ENCODE assay signal across 18 cellular contexts in the genomic region with DNA sequence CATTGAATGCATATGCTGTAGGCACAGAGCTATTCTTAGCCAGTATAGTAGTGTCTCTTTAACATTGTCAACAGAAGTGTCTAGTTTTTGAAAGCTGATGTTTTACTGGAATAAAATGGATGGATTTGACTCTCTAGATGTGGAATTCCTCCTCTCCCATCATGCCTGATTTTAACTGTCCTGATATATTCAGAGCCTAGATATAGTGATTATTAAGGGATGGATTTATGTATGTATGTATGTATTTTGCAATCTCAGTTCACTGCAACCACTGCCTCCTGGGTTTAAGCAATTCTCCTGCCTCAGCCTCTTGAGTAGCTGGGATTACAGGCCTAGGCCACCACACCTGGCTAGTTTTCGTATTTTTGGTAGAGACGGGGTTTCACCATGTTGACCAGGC.
DNase-seq lines count a peak whose midpoint lies in the region; ATAC-seq and TF ChIP-seq lines count a peak whose summit lies in the region.
"Had no signal": no experiment of that assay in that cellular context is flagged by ENCODE, and none has a peak within 500 bp of the region (broad histone marks: within the 10 kb centered on the region; RNA-seq: fewer than 3 reads in every experiment).

No MANE protein-coding gene starts in this region.

- no peaks in the 10 kb centered on the region for H4K20me1 ChIP-seq in GM23338 (replicated peaks; ENCODE audit: insufficient read depth)
- no peaks in the 10 kb centered on the region for H4K20me1 ChIP-seq in smooth muscle cell (ENCODE audit: low read depth)
- H4K20me1 ChIP-seq in H9 (ENCODE audit: control insufficient read depth, insufficient read depth, insufficient read length), result no peaks in the 10 kb centered on the region
- H4K20me1 ChIP-seq: BLaER1 treated with 17β-estradiol and CSF1 and Interleukin-3, amounts not matched to agents 10 nM and 100 nM had no signal

- H2BK20ac ChIP-seq in H9 (ENCODE audit: low read depth, low read length, poor library complexity, severe bottlenecking), result no peak overlapping the region

- H2AK5ac ChIP-seq in H9 (ENCODE audit: insufficient read length, low read length), result no peak overlapping the region

- no peak overlapping the region for H4K8ac ChIP-seq in H9 (replicated peaks; ENCODE audit: insufficient read length, low read depth, low read length)

- H3K27me3 ChIP-seq in GM23338 (ENCODE audit: insufficient read depth) (no peaks in the 10 kb centered on the region), smooth muscle cell (ENCODE audit: low read depth) (no peaks in the 10 kb centered on the region), H9 (ENCODE audit: insufficient read depth, low read length) (no peaks in the 10 kb centered on the region)
- H3K27me3 ChIP-seq: BLaER1 treated with 17β-estradiol and CSF1 and Interleukin-3, amounts not matched to agents 10 nM and 100 nM had no signal

- H3K27ac Mint-ChIP-seq in GM23338, result peak overlapping the region; percentile 65; the same call in 1 of the 2 replicates
- no peak overlapping the region for H3K27ac Mint-ChIP-seq in H9
- H3K27ac Mint-ChIP-seq in stimulated activated effector memory CD8-positive, alpha-beta T cell treated with anti-CD3 and anti-CD28 coated beads, Interleukin-12 subunit alpha, Interleukin-12 subunit beta, amount 100 ng/mL, for 72 hours, result no peak overlapping the region
- H3K27ac Mint-ChIP-seq: B cell; CD8-positive, alpha-beta T cell; IgD-negative memory B cell had no signal

- H3K18ac ChIP-seq in H9 (ENCODE audit: insufficient read length, low read depth, low read length), result no peak overlapping the region

- H3K9ac ChIP-seq in smooth muscle cell (ENCODE audit: low read depth) (no peak overlapping the region), H9 (ENCODE audit: extremely low read depth, insufficient read length, low read length) (no peak overlapping the region)
- H3K9ac ChIP-seq: BLaER1 treated with 17β-estradiol and CSF1 and Interleukin-3, amounts not matched to agents 10 nM and 100 nM had no signal

- no peaks in the 10 kb centered on the region for H3K27me3 Mint-ChIP-seq in GM23338 (ENCODE audit: insufficient read depth, low read depth, poor library complexity)
- H3K27me3 Mint-ChIP-seq in H9 (ENCODE audit: low read depth), result no peaks in the 10 kb centered on the region
- H3K27me3 Mint-ChIP-seq: B cell, IgD-negative memory B cell had no signal

- H3K9me3 Mint-ChIP-seq in GM23338, result no peaks in the 10 kb centered on the region
- H3K9me3 Mint-ChIP-seq in H9, result no peaks in the 10 kb centered on the region
- peaks cover 15% of the 10 kb centered on the region for H3K9me3 Mint-ChIP-seq in stimulated activated effector memory CD8-positive, alpha-beta T cell treated with anti-CD3 and anti-CD28 coated beads, Interleukin-12 subunit alpha, Interleukin-12 subunit beta, amount 100 ng/mL, for 72 hours
- H3K9me3 Mint-ChIP-seq: IgD-negative memory B cell had no signal

- H3K56ac ChIP-seq in H9 (ENCODE audit: insufficient read length, low read depth, low read length), result no peak overlapping the region

- TF ChIP-seq CTCF in GM23338 (conservative IDR thresholded peaks at IDR 0.05; ENCODE audit: low read depth in 2 of 2) (no peak), foreskin fibroblast (IDR thresholded peaks at IDR 0.05; ENCODE audit: low read depth, low read length) (no peak), smooth muscle cell (IDR thresholded peaks at IDR 0.05; ENCODE audit: borderline replicate concordance, insufficient read depth, poor library complexity, severe bottlenecking) (no peak), H9 (conservative IDR thresholded peaks at IDR 0.05) (no peak)

- H3K79me2 ChIP-seq in GM23338 (replicated peaks; ENCODE audit: insufficient read depth) (no peaks in the 10 kb centered on the region), smooth muscle cell (ENCODE audit: low read depth) (no peaks in the 10 kb centered on the region), H9 (ENCODE audit: insufficient read depth, low read length) (no peaks in the 10 kb centered on the region)

- no peak overlapping the region for H2BK12ac ChIP-seq in H9 (ENCODE audit: insufficient read length, low read depth, low read length)

- H3K14ac ChIP-seq in H9 (ENCODE audit: insufficient read depth, low read length), result no peak overlapping the region

- H3F3A ChIP-seq in GM23338 (replicated peaks; ENCODE audit: low read depth), result no peaks in the 10 kb centered on the region
- no peaks in the 10 kb centered on the region for H3F3A ChIP-seq in smooth muscle cell (ENCODE audit: low read depth)

- 91% methylated on average over 2 of the region's 2 CpGs for WGBS in smooth muscle cell (ENCODE audit: low lambda C conversion rate)
- WGBS in H9 (ENCODE audit: extremely low coverage, insufficient read length, low lambda C conversion rate), result no CpG with 5 or more reads among the region's 2 CpGs

- H4K91ac ChIP-seq in H9 (ENCODE audit: insufficient read length, low read depth, low read length), result no peak overlapping the region

- H3K79me1 ChIP-seq in H9 (ENCODE audit: insufficient read depth, low read depth, low read length, poor library complexity, severe bottlenecking), result no peaks in the 10 kb centered on the region

- H2BK5ac ChIP-seq in H9 (ENCODE audit: insufficient read length, low read length), result no peak overlapping the region

- H3K36me3 Mint-ChIP-seq in GM23338 (ENCODE audit: low read depth) (no peaks in the 10 kb centered on the region), H9 (ENCODE audit: insufficient read depth in 1 of 3, low read depth in 3 of 3) (no peaks in the 10 kb centered on the region)
- H3K36me3 Mint-ChIP-seq in stimulated activated effector memory CD8-positive, alpha-beta T cell treated with anti-CD3 and anti-CD28 coated beads, Interleukin-12 subunit alpha, Interleukin-12 subunit beta, amount 100 ng/mL, for 72 hours, result no peaks in the 10 kb centered on the region
- H3K36me3 Mint-ChIP-seq: CD8-positive, alpha-beta T cell; IgD-negative memory B cell had no signal

- no peak overlapping the region for H3K4me2 ChIP-seq in GM23338
- no peak overlapping the region for H3K4me2 ChIP-seq in smooth muscle cell
- no peak overlapping the region for H3K4me2 ChIP-seq in H9 (ENCODE audit: insufficient read depth, insufficient read length, low read length)
- H3K4me2 ChIP-seq: BLaER1 treated with 17β-estradiol and CSF1 and Interleukin-3, amounts not matched to agents 10 nM and 100 nM had no signal

- H3K4me1 Mint-ChIP-seq in GM23338 (peaks cover 9% of the 10 kb centered on the region; the same call in 2 of the 3 replicates), H9 (no peaks in the 10 kb centered on the region)
- H3K4me1 Mint-ChIP-seq in stimulated activated effector memory CD8-positive, alpha-beta T cell treated with anti-CD3 and anti-CD28 coated beads, Interleukin-12 subunit alpha, Interleukin-12 subunit beta, amount 100 ng/mL, for 72 hours, result no peaks in the 10 kb centered on the region
- H3K4me1 Mint-ChIP-seq: B cell, IgD-negative memory B cell had no signal

- H3K9me2 ChIP-seq in GM23338 (ENCODE audit: insufficient read depth), result no peaks in the 10 kb centered on the region

- no peak overlapping the region for H3K23ac ChIP-seq in H9 (ENCODE audit: insufficient read length, low read depth, low read length)

- H3K23me2 ChIP-seq in H9 (ENCODE audit: insufficient read length, low read depth, low read length, poor library complexity, severe bottlenecking), result no peaks in the 10 kb centered on the region

- no peak overlapping the region for H3T11ph ChIP-seq in H9 (ENCODE audit: low read length)

- H3K4ac ChIP-seq in H9 (ENCODE audit: low read depth, low read length), result no peak overlapping the region

- H3K9me3 ChIP-seq in smooth muscle cell (replicated peaks; ENCODE audit: low read depth) (no peaks in the 10 kb centered on the region), H9 (ENCODE audit: control insufficient read depth, low read depth, low read length) (no peaks in the 10 kb centered on the region)
- H3K9me3 ChIP-seq: BLaER1 treated with 17β-estradiol and CSF1 and Interleukin-3, amounts not matched to agents 10 nM and 100 nM; HAP-1 had no signal

- H2AFZ ChIP-seq in GM23338 (no peak overlapping the region), smooth muscle cell (ENCODE audit: low read depth) (peak overlapping the region; percentile 34), H9 (ENCODE audit: low read length) (no peak overlapping the region)

- H2BK15ac ChIP-seq in H9 (ENCODE audit: low read depth, low read length), result no peak overlapping the region

- no peak overlapping the region for H3K4me3 ChIP-seq in GM23338
- no peak overlapping the region for H3K4me3 ChIP-seq in foreskin fibroblast (ENCODE audit: low read depth in 1 of 2, low read length in 2 of 2)
- no peak overlapping the region for H3K4me3 ChIP-seq in smooth muscle cell
- H3K4me3 ChIP-seq: BLaER1 treated with 17β-estradiol and CSF1 and Interleukin-3, amounts not matched to agents 10 nM and 100 nM; GM12878; HAP-1 had no signal

- H3K4me1 ChIP-seq in GM23338 (ENCODE audit: insufficient read depth) (no peaks in the 10 kb centered on the region), smooth muscle cell (ENCODE audit: low read depth) (peaks cover 7% of the 10 kb centered on the region), H9 (ENCODE audit: insufficient read depth, low read length) (no peaks in the 10 kb centered on the region)
- H3K4me1 ChIP-seq: BLaER1 treated with 17β-estradiol and CSF1 and Interleukin-3, amounts not matched to agents 10 nM and 100 nM; HAP-1 had no signal

- H3K36me3 ChIP-seq in GM23338 (ENCODE audit: insufficient read depth), result no peaks in the 10 kb centered on the region
- H3K36me3 ChIP-seq in smooth muscle cell (ENCODE audit: low read depth), result no peaks in the 10 kb centered on the region
- H3K36me3 ChIP-seq: BLaER1 treated with 17β-estradiol and CSF1 and Interleukin-3, amounts not matched to agents 10 nM and 100 nM; HAP-1 had no signal

- DNase-seq in GM23338 (ENCODE audit: low spot score) (no peak), foreskin fibroblast (peak; percentile 35 to 51), smooth muscle cell (lab: John Stamatoyannopoulos, UW; ENCODE audit: unreplicated experiment) (no peak), H9 (no peak), HuH-7.5 (ENCODE audit: low spot score) (no peak)
- no peak for DNase-seq in stimulated activated effector memory CD8-positive, alpha-beta T cell treated with anti-CD3 and anti-CD28 coated beads, Interleukin-12 subunit alpha, Interleukin-12 subunit beta, amount 100 ng/mL, for 72 hours (ENCODE audit: low spot score in 2 of 2)
- DNase-seq: 8988T; Calu3; CD8-positive, alpha-beta T cell; DMS 273 treated with DMSO at 0.1 percent for 48 hours; DND-41; EL had no signal

- no peak overlapping the region for H2BK120ac ChIP-seq in H9 (ENCODE audit: low read depth, low read length, poor library complexity, severe bottlenecking)

- no peak overlapping the region for H4K5ac ChIP-seq in H9 (ENCODE audit: insufficient read length, low read depth, low read length)

- ATAC-seq in GM23338 (no peak), SK-N-SH treated with all-trans-retinoic acid at 6 μM for 48 hours (peak; percentile 45; the same call in 2 of the 3 replicates)
- no peak for ATAC-seq in stimulated activated effector memory CD8-positive, alpha-beta T cell treated with anti-CD3 and anti-CD28 coated beads, Interleukin-12 subunit alpha, Interleukin-12 subunit beta, amount 100 ng/mL, for 72 hours
- ATAC-seq: CD8-positive, alpha-beta T cell had no signal

- H3K4me3 Mint-ChIP-seq in GM23338, result no peak overlapping the region
- no peak overlapping the region for H3K4me3 Mint-ChIP-seq in H9
- no peak overlapping the region for H3K4me3 Mint-ChIP-seq in stimulated activated effector memory CD8-positive, alpha-beta T cell treated with anti-CD3 and anti-CD28 coated beads, Interleukin-12 subunit alpha, Interleukin-12 subunit beta, amount 100 ng/mL, for 72 hours
- H3K4me3 Mint-ChIP-seq: B cell; CD8-positive, alpha-beta T cell; IgD-negative memory B cell had no signal

- no peak overlapping the region for H3K27ac ChIP-seq in GM23338 (ENCODE audit: low read depth)
- no peak overlapping the region for H3K27ac ChIP-seq in smooth muscle cell (ENCODE audit: low read depth)
- no peak overlapping the region for H3K27ac ChIP-seq in H9 (ENCODE audit: insufficient read length, low read depth, low read length)
- H3K27ac ChIP-seq: BLaER1 treated with 17β-estradiol and CSF1 and Interleukin-3, amounts not matched to agents 10 nM and 100 nM had no signal

Comparison
In these comparisons a context has a peak if more than half of its experiments do, and no peak if none do; other contexts are left out.
1. DNase-seq: peak in foreskin fibroblast (2 of 2); none in GM23338 (single experiment), smooth muscle cell (single experiment), H9 (single experiment), HuH-7.5 (single experiment) and stimulated activated effector memory CD8-positive, alpha-beta T cell treated with anti-CD3 and anti-CD28 coated beads, Interleukin-12 subunit alpha, Interleukin-12 subunit beta, amount 100 ng/mL, for 72 hours (0 of 2).